8 cellular contexts compared by ENCODE assay signal in genomic region chr12:12606793-12607589, GRCh38. TPM values are rescaled to one million over a fixed set of nuclear protein-coding genes. Genes with fewer than 3 reads are reported as not detected.
DNase-seq lines count a peak whose midpoint lies in the region; ATAC-seq and TF ChIP-seq lines count a peak whose summit lies in the region.

No MANE protein-coding gene starts in this region.

- peak overlapping the region; percentile 69 for H3K4me2 ChIP-seq in mammary epithelial cell (ENCODE audit: insufficient read depth, low read depth, low read length)

- peak; percentile 39 for ATAC-seq in HG03521 (IDR thresholded peaks at IDR 0.05; ENCODE audit: unreplicated experiment)

- BruUV-seq in mammary epithelial cell (replicated peaks; lab: Mats Ljungman, UMichigan), result no TSS peak

- no peaks in the 10 kb centered on the region for H3K36me3 ChIP-seq in mammary epithelial cell (ENCODE audit: insufficient read depth, low read length)

- in situ Hi-C loops in mammary epithelial cell (cut with MboI; ENCODE audit: low sequenced_read_pairs in 2 of 2), result no loop called here

- H3K9ac ChIP-seq in mammary epithelial cell (ENCODE audit: insufficient read depth, low read length), result peak overlapping the region; percentile 70

- intact Hi-C loops in activated CD4-positive, alpha-beta T cell treated with anti-CD3 and anti-CD28 coated beads, Interleukin-2, amount 10 ng/mL, durations not matched to agents 24 days and 14 days (cut with micrococcal nuclease), result loop anchor here (1.0 kb wide), 2 partner anchors 25 to 45 kb away; partner anchors contain the start of gene DUSP16
- intact Hi-C loops in mammary epithelial cell (cut with micrococcal nuclease), result loop anchor here (5.0 kb wide), 1 partner anchor 180 kb away; no protein-coding TSS in a partner anchor

- H3K27ac ChIP-seq in mammary epithelial cell (ENCODE audit: insufficient read depth, low read depth, low read length) (peak overlapping the region; percentile 94), substantia nigra (ENCODE audit: low read depth, low read length, poor library complexity, severe bottlenecking) (peak overlapping the region; percentile 46)

- H3K79me2 ChIP-seq in mammary epithelial cell (ENCODE audit: insufficient read depth, low read length), result no peaks in the 10 kb centered on the region

- H4K20me1 ChIP-seq in mammary epithelial cell (ENCODE audit: insufficient read depth, low read length), result no peaks in the 10 kb centered on the region

- no peak for TF ChIP-seq CTCF in mammary epithelial cell (conservative IDR thresholded peaks at IDR 0.05 in 1 of 2, IDR thresholded peaks at IDR 0.05 in 1 of 2; ENCODE audit: extremely low read depth in 1 of 2, insufficient read depth in 1 of 2, low read depth in 1 of 2, low read length in 2 of 2)

- WGBS in mammary epithelial cell (ENCODE audit: low coverage, missing lambda C conversion rate), result 4% methylated on average over 7 of the region's 7 CpGs

- no peaks in the 10 kb centered on the region for H3K27me3 ChIP-seq in mammary epithelial cell (ENCODE audit: insufficient read depth, low read length)

- CTCF ChIA-PET in mammary epithelial cell (lab: Charles Lee; ENCODE audit: low non-redundant PET), result no interaction called here

- no peaks in the 10 kb centered on the region for H3K36me3 Mint-ChIP-seq in activated CD4-positive, alpha-beta T cell treated with anti-CD3 and anti-CD28 coated beads, Interleukin-2, amount 10 ng/mL, durations not matched to agents 24 days and 14 days (ENCODE audit: low read depth)

- peak overlapping the region; percentile 73 for H3K27ac Mint-ChIP-seq in activated CD4-positive, alpha-beta T cell treated with anti-CD3 and anti-CD28 coated beads, Interleukin-2, amount 10 ng/mL, durations not matched to agents 24 days and 14 days

- no peaks in the 10 kb centered on the region for H3K27me3 Mint-ChIP-seq in activated CD4-positive, alpha-beta T cell treated with anti-CD3 and anti-CD28 coated beads, Interleukin-2, amount 10 ng/mL, durations not matched to agents 24 days and 14 days

- H3K4me3 ChIP-seq in mammary epithelial cell (replicated peaks in 1 of 3; ENCODE audit: insufficient read depth in 1 of 3, low read depth in 2 of 3, low read length in 3 of 3), result no peak overlapping the region

- DNase-seq in activated CD4-positive, alpha-beta T cell treated with anti-CD3 and anti-CD28 coated beads, Interleukin-2, amount 10 ng/mL, durations not matched to agents 24 days and 14 days, result no peak
- no peak for DNase-seq in activated CD4-positive, alpha-beta T cell treated with anti-CD3 and anti-CD28 coated beads, Interleukin-2, amount 50 U/mL, for 48 hours
- DNase-seq in mammary epithelial cell (peak; percentile 89), substantia nigra (lab: John Stamatoyannopoulos, UW) (no peak), SK-N-DZ (ENCODE audit: low spot score) (no peak), NCI-H446 treated with DMSO at 0.1 percent for 48 hours (lab: John Stamatoyannopoulos, UW) (no peak), retina (no peak)

- peak overlapping the region; percentile 74 for H2AFZ ChIP-seq in mammary epithelial cell (ENCODE audit: low read depth, low read length)

- H3K9me3 Mint-ChIP-seq in activated CD4-positive, alpha-beta T cell treated with anti-CD3 and anti-CD28 coated beads, Interleukin-2, amount 10 ng/mL, durations not matched to agents 24 days and 14 days, result no peaks in the 10 kb centered on the region

- H3K4me1 Mint-ChIP-seq in activated CD4-positive, alpha-beta T cell treated with anti-CD3 and anti-CD28 coated beads, Interleukin-2, amount 10 ng/mL, durations not matched to agents 24 days and 14 days, result peaks cover 24% of the 10 kb centered on the region

- peaks cover 20% of the 10 kb centered on the region for H3K4me1 ChIP-seq in mammary epithelial cell (ENCODE audit: insufficient read depth, low read length)

- no peaks in the 10 kb centered on the region for H3K9me3 ChIP-seq in mammary epithelial cell (replicated peaks; ENCODE audit: insufficient read depth, low read length)

- H3K4me3 Mint-ChIP-seq in activated CD4-positive, alpha-beta T cell treated with anti-CD3 and anti-CD28 coated beads, Interleukin-2, amount 10 ng/mL, durations not matched to agents 24 days and 14 days, result peak overlapping the region; percentile 2

- dilution Hi-C loops in mammary epithelial cell (cut with HindIII; ENCODE audit: low sequenced_read_pairs), result no loop called here

RNA-seq across cellular contexts. Expression of gene CREBL2, which starts 4.7 kb away (rescaled TPM):
- total RNA-seq in activated CD4-positive, alpha-beta T cell treated with anti-CD3 and anti-CD28 coated beads, Interleukin-2, amount 10 ng/mL, durations not matched to agents 24 days and 14 days, result 17.3 TPM in 2 replicates
- 10 to 100 TPM; 18.1 to 40.2 TPM for total RNA-seq in mammary epithelial cell
- 9.1 TPM for polyA plus RNA-seq in mammary epithelial cell
- polyA minus RNA-seq in mammary epithelial cell, result 7.5 TPM
- 22.8 and 22.9 TPM in 2 replicates for polyA plus RNA-seq in SK-N-DZ (2014; cell fraction: cytosol; rRNA removed)
- 8.3 and 9.1 TPM in 2 replicates for polyA plus RNA-seq in SK-N-DZ (2014; cell fraction: nucleus; rRNA removed)

RNA-seq across cellular contexts. Expression of gene DUSP16, which starts 44.3 kb away (rescaled TPM):
- 48.3 and 51.2 TPM in 2 replicates for total RNA-seq in activated CD4-positive, alpha-beta T cell treated with anti-CD3 and anti-CD28 coated beads, Interleukin-2, amount 10 ng/mL, durations not matched to agents 24 days and 14 days
- 10 to 100 TPM; 11.2 to 16.4 TPM for total RNA-seq in mammary epithelial cell
- polyA plus RNA-seq in mammary epithelial cell, result 4.3 TPM
- 9.0 TPM for polyA minus RNA-seq in mammary epithelial cell
- polyA plus RNA-seq in SK-N-DZ (2014; cell fraction: cytosol; rRNA removed), result 6.5 and 7.5 TPM in 2 replicates
- 4.2 and 4.4 TPM in 2 replicates for polyA plus RNA-seq in SK-N-DZ (2014; cell fraction: nucleus; rRNA removed)
